10 cellular contexts compared by ENCODE assay signal in the genomic region with DNA sequence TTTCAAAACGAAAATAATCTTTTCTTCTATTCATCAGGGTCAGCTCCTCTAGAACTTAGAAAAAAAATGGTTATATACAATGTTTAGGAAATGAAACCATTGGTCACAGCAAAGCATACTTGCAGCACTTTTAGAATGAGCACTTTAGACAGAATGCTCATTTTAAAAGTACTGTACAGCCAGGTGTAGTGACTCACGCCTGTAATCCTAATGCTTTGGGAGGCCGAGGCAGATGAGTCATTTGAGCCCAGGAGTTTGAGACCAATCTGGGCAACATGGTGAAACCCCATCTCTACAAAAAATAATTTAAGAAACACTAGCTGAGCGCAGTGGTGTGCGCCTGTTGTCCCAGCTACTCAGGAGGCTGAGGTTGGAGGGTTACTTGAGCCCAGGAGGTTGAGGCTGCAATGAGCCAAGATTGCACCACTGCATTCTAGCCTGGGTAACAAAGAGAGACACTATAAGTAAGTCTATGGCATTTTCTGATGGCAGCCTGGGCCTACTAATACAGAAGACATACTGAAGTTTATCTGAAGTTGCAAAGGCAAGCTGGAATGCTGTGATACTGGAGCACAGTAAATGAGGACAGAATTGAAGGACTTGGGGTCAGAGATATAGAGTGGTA. TPM values are rescaled to one million over a fixed set of nuclear protein-coding genes. Genes with fewer than 3 reads are reported as not detected.
DNase-seq lines count a peak whose midpoint lies in the region; ATAC-seq, FAIRE-seq and TF ChIP-seq lines count a peak whose summit lies in the region.
"Had no signal": no experiment of that assay in that cellular context is flagged by ENCODE, and none has a peak within 500 bp of the region (broad histone marks: within the 10 kb centered on the region; RNA-seq: fewer than 3 reads in every experiment).

No MANE protein-coding gene starts in this region.

- no peak overlapping the region for H3K27ac ChIP-seq in endothelial cell of umbilical vein (ENCODE audit: insufficient read depth, low read depth, low read length)
- H3K27ac ChIP-seq: parathyroid adenoma had no signal

- H4K20me1 ChIP-seq in endothelial cell of umbilical vein (replicated peaks; ENCODE audit: control insufficient read depth, extremely low read depth, insufficient read depth, low read length), result no peaks in the 10 kb centered on the region

- CTCF ChIA-PET in endothelial cell of umbilical vein (lab: Charles Lee), result interaction anchor here (1.0 to 1.8 kb wide), 4 partner anchors 12 to 102 kb away, joined by 3 to 8 read pairs (median 4); no protein-coding TSS in a partner anchor

- FAIRE-seq in endothelial cell of umbilical vein (lab: Jason Lieb, UNC), result peak; percentile 24

- no peak overlapping the region for H2AFZ ChIP-seq in endothelial cell of umbilical vein (ENCODE audit: low read depth, low read length)
- H2AFZ ChIP-seq: parathyroid adenoma had no signal

- no peaks in the 10 kb centered on the region for H3K36me3 ChIP-seq in endothelial cell of umbilical vein (ENCODE audit: control insufficient read depth in 2 of 2, extremely low read depth in 1 of 2, insufficient read depth in 2 of 2, low read length in 2 of 2)

- POLR2A ChIA-PET in endothelial cell of umbilical vein (lab: Charles Lee), result no interaction called here

- dilution Hi-C loops in endothelial cell of umbilical vein (cut with MboI; ENCODE audit: extremely low pct_ligation_motif_present, low sequenced_read_pairs), result no loop called here

- no peaks in the 10 kb centered on the region for H3K9me3 ChIP-seq in endothelial cell of umbilical vein (replicated peaks; ENCODE audit: control insufficient read depth, insufficient read depth, low read length)

- no peak for TF ChIP-seq CTCF in endothelial cell of umbilical vein (IDR thresholded peaks at IDR 0.05; ENCODE audit: extremely low read depth in 1 of 2, insufficient read depth in 1 of 2, low read depth in 1 of 2, low read length in 2 of 2)

- H3K9me1 ChIP-seq in endothelial cell of umbilical vein (replicated peaks; ENCODE audit: control insufficient read depth, extremely low read depth, insufficient read depth, low read length), result no peaks in the 10 kb centered on the region

- ATAC-seq in GM18505 (IDR thresholded peaks at IDR 0.05; ENCODE audit: unreplicated experiment) (peak; percentile 82), GM21390 (IDR thresholded peaks at IDR 0.05; ENCODE audit: unreplicated experiment) (peak; percentile 94), HG03159 (IDR thresholded peaks at IDR 0.05; ENCODE audit: unreplicated experiment) (peak; percentile 76)

- no peaks in the 10 kb centered on the region for H3K79me2 ChIP-seq in endothelial cell of umbilical vein (ENCODE audit: control insufficient read depth, insufficient read depth, low read length)
- H3K79me2 ChIP-seq: parathyroid adenoma had no signal

- H3K4me3 ChIP-seq in endothelial cell of umbilical vein (replicated peaks in 1 of 3; ENCODE audit: insufficient read depth in 1 of 3, low read depth in 1 of 3, low read length in 3 of 3), result no peak overlapping the region

- no peak overlapping the region for H3K9ac ChIP-seq in endothelial cell of umbilical vein (replicated peaks; ENCODE audit: extremely low read depth, insufficient read depth, low read length)
- H3K9ac ChIP-seq: parathyroid adenoma had no signal

- intact Hi-C loops in endothelial cell of umbilical vein (cut with micrococcal nuclease), result no loop called here

- DNase-seq in endothelial cell of umbilical vein (ENCODE audit: low read depth, low spot score) (no peak), NCI-H82 treated with DMSO at 0.1 percent for 48 hours (lab: John Stamatoyannopoulos, UW; ENCODE audit: unreplicated experiment) (no peak), germinal center (ENCODE audit: low spot score) (no peak), HK-2 (ENCODE audit: unreplicated experiment) (no peak)
- no peak for DNase-seq in activated CD4-positive, alpha-beta T cell treated with anti-CD3 and anti-CD28 coated beads for 4 hours
- DNase-seq: NCI-H524 treated with DMSO at 0.1 percent for 48 hours had no signal

- H3K4me1 ChIP-seq in endothelial cell of umbilical vein (ENCODE audit: control insufficient read depth, extremely low read depth, insufficient read depth, low read length), result no peaks in the 10 kb centered on the region
- H3K4me1 ChIP-seq: parathyroid adenoma had no signal

- no peaks in the 10 kb centered on the region for H3K27me3 ChIP-seq in endothelial cell of umbilical vein (ENCODE audit: control insufficient read depth in 2 of 2, insufficient read depth in 2 of 2, low read length in 2 of 2)

- BruUV-seq in endothelial cell of umbilical vein (replicated peaks; lab: Mats Ljungman, UMichigan), result no TSS peak

- H3K4me2 ChIP-seq in endothelial cell of umbilical vein (ENCODE audit: insufficient read depth, low read length), result no peak overlapping the region

- TF ChIP-seq POLR2A in GM18505 (IDR thresholded peaks at IDR 0.05; ENCODE audit: borderline replicate concordance, extremely low read depth, insufficient read depth, insufficient read length) (no peak), endothelial cell of umbilical vein (IDR thresholded peaks at IDR 0.05; ENCODE audit: low read depth, low read length) (no peak)

TF ChIP-seq in endothelial cell of umbilical vein, 7 proteins besides CTCF, POLR2A, EP300 and RAD21:
- no peak for TF ChIP-seq JUN (IDR thresholded peaks at IDR 0.05; ENCODE audit: borderline replicate concordance, insufficient read depth, insufficient read length, low read depth)
- TF ChIP-seq EZH2 (IDR thresholded peaks at IDR 0.05; ENCODE audit: borderline replicate concordance, low read depth, low read length, severe bottlenecking), result no peak
- no peak for TF ChIP-seq FOS (IDR thresholded peaks at IDR 0.05; ENCODE audit: borderline replicate concordance, insufficient read depth, low read length)
- no peak for TF ChIP-seq POLR2AphosphoS5 (IDR thresholded peaks at IDR 0.05; ENCODE audit: insufficient read depth, low read depth, low read length)
- TF ChIP-seq MYC (IDR thresholded peaks at IDR 0.05; ENCODE audit: low read depth, low read length), result no peak
- TF ChIP-seq GATA2 (IDR thresholded peaks at IDR 0.05; ENCODE audit: insufficient read depth, insufficient read length, low read depth, low read length), result no peak
- TF ChIP-seq, protein P1, sequence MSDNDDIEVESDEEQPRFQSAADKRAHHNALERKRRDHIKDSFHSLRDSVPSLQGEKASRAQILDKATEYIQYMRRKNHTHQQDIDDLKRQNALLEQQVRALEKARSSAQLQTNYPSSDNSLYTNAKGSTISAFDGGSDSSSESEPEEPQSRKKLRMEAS (IDR thresholded peaks at IDR 0.05; ENCODE audit: insufficient read depth, insufficient read length), result no peak
TF ChIP-seq in endothelial cell of umbilical vein: peak in this region for 0.

RNA-seq across cellular contexts. Expression of a gene that starts 48.9 kb away (rescaled TPM):
- 29.7 and 29.9 TPM in 2 replicates for total RNA-seq in endothelial cell of umbilical vein
- 9.1 and 13.1 TPM in 2 replicates for polyA plus RNA-seq in endothelial cell of umbilical vein
- 9.3 and 9.6 TPM in 2 replicates for polyA plus RNA-seq in endothelial cell of umbilical vein (2011; cell fraction: cytosol; rRNA removed)
- 28.8 and 41.1 TPM in 2 replicates for polyA plus RNA-seq in endothelial cell of umbilical vein (2011; cell fraction: nucleus; rRNA removed)
- 11.3 and 23.8 TPM in 2 replicates for polyA plus RNA-seq in endothelial cell of umbilical vein (2012)
- 22.6 and 25.0 TPM in 2 replicates for polyA minus RNA-seq in endothelial cell of umbilical vein
- polyA minus RNA-seq in endothelial cell of umbilical vein (2011; cell fraction: cytosol; rRNA and poly(A)+ RNA removed), result 8.5 TPM
- polyA minus RNA-seq in endothelial cell of umbilical vein (2011; cell fraction: nucleus; rRNA and poly(A)+ RNA removed), result 62.7 and 74.5 TPM in 2 replicates
